ENCODE assay signal across 8 cellular contexts in genomic region chr2:42974697-42975357, GRCh38.
A peak's percentile ranks its signal among the peaks of the same experiment; 100 is the strongest.
DNase-seq lines count a peak whose midpoint lies in the region; ATAC-seq and TF ChIP-seq lines count a peak whose summit lies in the region.

No MANE protein-coding gene starts in this region.

- no peaks in the 10 kb centered on the region for H3K36me3 Mint-ChIP-seq in activated T-helper 2 cell treated with anti-CD3 and anti-CD28 coated beads, Interferon-gamma antibody, Interleukin-2, Interleukin-4, amounts not matched to agents 10 μg/mL and 5 μg/mL and 100 μg/mL, durations not matched to agents 14 hours and 24 hours and 36 hours (ENCODE audit: low read depth)

- H3K27me3 Mint-ChIP-seq in activated T-helper 2 cell treated with anti-CD3 and anti-CD28 coated beads, Interferon-gamma antibody, Interleukin-2, Interleukin-4, amounts not matched to agents 10 μg/mL and 5 μg/mL and 100 μg/mL, durations not matched to agents 14 hours and 24 hours and 36 hours (ENCODE audit: low read depth): peaks cover 10% of the 10 kb centered on the region
- H3K27me3 Mint-ChIP-seq in stimulated activated naive CD8-positive, alpha-beta T cell treated with anti-CD3 and anti-CD28 coated beads, Interleukin-15, amount 100 ng/mL, for 72 hours: peaks cover 21% of the 10 kb centered on the region

- intact Hi-C loops in activated T-helper 2 cell treated with anti-CD3 and anti-CD28 coated beads, Interferon-gamma antibody, Interleukin-2, Interleukin-4, amounts not matched to agents 10 μg/mL and 5 μg/mL and 100 μg/mL, durations not matched to agents 14 hours and 24 hours and 36 hours (cut with micrococcal nuclease): loop anchor here (2.0 kb wide), 1 partner anchor 254 kb away; no protein-coding TSS in a partner anchor

- H3K4me2 ChIP-seq in neural cell (ENCODE audit: low read length): no peak overlapping the region

- H3K9me3 Mint-ChIP-seq in activated T-helper 2 cell treated with anti-CD3 and anti-CD28 coated beads, Interferon-gamma antibody, Interleukin-2, Interleukin-4, amounts not matched to agents 10 μg/mL and 5 μg/mL and 100 μg/mL, durations not matched to agents 14 hours and 24 hours and 36 hours: no peaks in the 10 kb centered on the region
- H3K9me3 Mint-ChIP-seq in stimulated activated naive CD8-positive, alpha-beta T cell treated with anti-CD3 and anti-CD28 coated beads, Interleukin-15, amount 100 ng/mL, for 72 hours: no peaks in the 10 kb centered on the region

- TF ChIP-seq RAD21 in neural cell (conservative IDR thresholded peaks at IDR 0.05): peak; percentile 73

- peaks cover 9% of the 10 kb centered on the region for H3K4me1 ChIP-seq in NT2/D1 (ENCODE audit: insufficient read depth, insufficient read length)

- H3K9ac ChIP-seq in NT2/D1 (ENCODE audit: insufficient read length, low read depth) (peak overlapping the region; percentile 61), neural cell (ENCODE audit: low read length) (no peak overlapping the region)

- H3K27me3 ChIP-seq in NT2/D1 (ENCODE audit: insufficient read depth, insufficient read length) (no peaks in the 10 kb centered on the region), neural cell (ENCODE audit: insufficient read depth, low read depth, low read length) (no peaks in the 10 kb centered on the region)

- H4K20me1 ChIP-seq in neural cell (ENCODE audit: insufficient read depth): no peaks in the 10 kb centered on the region

- no peaks in the 10 kb centered on the region for H3K36me3 ChIP-seq in NT2/D1 (ENCODE audit: insufficient read depth, insufficient read length, low read length)
- no peaks in the 10 kb centered on the region for H3K36me3 ChIP-seq in neural cell (ENCODE audit: insufficient read depth, low read length)

- H2AFZ ChIP-seq in neural cell (ENCODE audit: low read depth, low read length): no peak overlapping the region

- no peak overlapping the region for H3K4me3 ChIP-seq in NT2/D1 (ENCODE audit: insufficient read length, low read depth)
- no peak overlapping the region for H3K4me3 ChIP-seq in neural cell (ENCODE audit: low read length)

- TF ChIP-seq EP300 in neural cell (conservative IDR thresholded peaks at IDR 0.05; ENCODE audit: poor library complexity, severe bottlenecking): no peak

- H3K9me3 ChIP-seq in NT2/D1 (ENCODE audit: insufficient read depth, low read length) (no peaks in the 10 kb centered on the region), neural cell (ENCODE audit: low read length) (no peaks in the 10 kb centered on the region)

- peak; percentile 67 for TF ChIP-seq CTCF in neural cell (IDR thresholded peaks at IDR 0.05; ENCODE audit: poor library complexity, severe bottlenecking)

- peak; percentile 44 for ATAC-seq in stimulated activated naive CD8-positive, alpha-beta T cell treated with anti-CD3 and anti-CD28 coated beads, Interleukin-15, amount 100 ng/mL, for 72 hours
- ATAC-seq in HG03342 (IDR thresholded peaks at IDR 0.05; ENCODE audit: unreplicated experiment): no peak

- H3K27ac Mint-ChIP-seq in activated T-helper 2 cell treated with anti-CD3 and anti-CD28 coated beads, Interferon-gamma antibody, Interleukin-2, Interleukin-4, amounts not matched to agents 10 μg/mL and 5 μg/mL and 100 μg/mL, durations not matched to agents 14 hours and 24 hours and 36 hours: no peak overlapping the region
- no peak overlapping the region for H3K27ac Mint-ChIP-seq in stimulated activated naive CD8-positive, alpha-beta T cell treated with anti-CD3 and anti-CD28 coated beads, Interleukin-15, amount 100 ng/mL, for 72 hours

- peak; percentile 20 for DNase-seq in NCI-H748 (lab: John Stamatoyannopoulos, UW; ENCODE audit: unreplicated experiment)
- DNase-seq in NCI-H748 treated with DMSO at 0.1 percent for 48 hours (lab: John Stamatoyannopoulos, UW): no peak
- DNase-seq in NT2/D1 (ENCODE audit: low read depth, low spot score): peak; percentile 59
- DNase-seq in activated T-helper 2 cell treated with anti-CD3 and anti-CD28 coated beads, Interferon-gamma antibody, Interleukin-2, Interleukin-4, amounts not matched to agents 10 μg/mL and 5 μg/mL and 100 μg/mL, durations not matched to agents 14 hours and 24 hours and 36 hours (ENCODE audit: low spot score): peak; percentile 22
- peak; percentile 59 for DNase-seq in fibroblast of the conjunctiva (ENCODE audit: low read depth)
- peak; percentile 39 to 44 for DNase-seq in stimulated activated naive CD8-positive, alpha-beta T cell treated with anti-CD3 and anti-CD28 coated beads, Interleukin-15, amount 100 ng/mL, for 72 hours

- no peaks in the 10 kb centered on the region for H3K9me2 ChIP-seq in neural cell (ENCODE audit: insufficient read depth, low read length)

- no peaks in the 10 kb centered on the region for H3K79me2 ChIP-seq in neural cell (replicated peaks; ENCODE audit: insufficient read depth, low read length)

- H3K4me1 Mint-ChIP-seq in activated T-helper 2 cell treated with anti-CD3 and anti-CD28 coated beads, Interferon-gamma antibody, Interleukin-2, Interleukin-4, amounts not matched to agents 10 μg/mL and 5 μg/mL and 100 μg/mL, durations not matched to agents 14 hours and 24 hours and 36 hours (ENCODE audit: low read depth): peaks cover 3% of the 10 kb centered on the region
- peaks cover 38% of the 10 kb centered on the region for H3K4me1 Mint-ChIP-seq in stimulated activated naive CD8-positive, alpha-beta T cell treated with anti-CD3 and anti-CD28 coated beads, Interleukin-15, amount 100 ng/mL, for 72 hours

- H3F3A ChIP-seq in neural cell (ENCODE audit: insufficient read depth, low read length, poor library complexity, severe bottlenecking): no peaks in the 10 kb centered on the region

- H3K4me3 Mint-ChIP-seq in activated T-helper 2 cell treated with anti-CD3 and anti-CD28 coated beads, Interferon-gamma antibody, Interleukin-2, Interleukin-4, amounts not matched to agents 10 μg/mL and 5 μg/mL and 100 μg/mL, durations not matched to agents 14 hours and 24 hours and 36 hours (ENCODE audit: low read depth): no peak overlapping the region
- no peak overlapping the region for H3K4me3 Mint-ChIP-seq in stimulated activated naive CD8-positive, alpha-beta T cell treated with anti-CD3 and anti-CD28 coated beads, Interleukin-15, amount 100 ng/mL, for 72 hours

- no peak overlapping the region for H3K27ac ChIP-seq in neural cell (ENCODE audit: low read length)

TF ChIP-seq in neural cell, 6 proteins besides CTCF, POLR2A, EP300 and RAD21:
- TF ChIP-seq EZH2 (IDR thresholded peaks at IDR 0.05; ENCODE audit: borderline replicate concordance, insufficient read depth, low read length, poor library complexity, severe bottlenecking) (no peak), SMC3 (conservative IDR thresholded peaks at IDR 0.05; ENCODE audit: poor library complexity) (peak; percentile 81), TAF1 (IDR thresholded peaks at IDR 0.05; ENCODE audit: low read depth) (no peak), MXI1 (conservative IDR thresholded peaks at IDR 0.05; ENCODE audit: poor library complexity, severe bottlenecking) (no peak), REST (IDR thresholded peaks at IDR 0.05; ENCODE audit: borderline replicate concordance) (no peak)
